Comparison of ENCODE assay signal across 21 cellular contexts in genomic region chr2:54050445-54050844, GRCh38.
A peak's percentile ranks its signal among the peaks of the same experiment; 100 is the strongest.
DNase-seq lines count a peak whose midpoint lies in the region; ATAC-seq, FAIRE-seq and TF ChIP-seq lines count a peak whose summit lies in the region.
"Had no signal": no experiment of that assay in that cellular context is flagged by ENCODE, and none has a peak within 500 bp of the region (broad histone marks: within the 10 kb centered on the region; RNA-seq: fewer than 3 reads in every experiment).

No MANE protein-coding gene starts in this region.

- CTCF ChIA-PET in A549 (lab: Yijun Ruan, JAX) (no interaction called here), IMR-90 (lab: Yijun Ruan, JAX) (no interaction called here)

- WGBS in A549 (ENCODE audit: missing lambda C conversion rate), result 93% methylated on average over 2 of the region's 2 CpGs
- no CpG with 5 or more reads among the region's 2 CpGs for WGBS in IMR-90 (ENCODE audit: extremely low coverage in 2 of 2, insufficient read length in 1 of 2), 2 experiments

- intact Hi-C loops in IMR-90 (cut with micrococcal nuclease) (no loop called here), ascending aorta (cut with DNase I) (no loop called here), vagina (cut with DNase I) (no loop called here), colonic mucosa (cut with DNase I) (no loop called here)

- no peak for FAIRE-seq in A549 (lab: Jason Lieb, UNC)
- FAIRE-seq: A204.1, D721Med, G401.6, GM12891, GM19239 had no signal

- no peak for TF ChIP-seq CTCF in A549 (IDR thresholded peaks at IDR 0.05)
- no peak for TF ChIP-seq CTCF in IMR-90 (conservative IDR thresholded peaks at IDR 0.05; ENCODE audit: low read depth, low read length)
- TF ChIP-seq CTCF in ascending aorta (IDR thresholded peaks at IDR 0.05), result no peak
- no peak for TF ChIP-seq CTCF in vagina (IDR thresholded peaks at IDR 0.05)
- no peak for TF ChIP-seq CTCF in colonic mucosa (IDR thresholded peaks at IDR 0.05)

- POLR2A ChIA-PET in A549 (lab: Yijun Ruan, JAX), result no interaction called here
- POLR2A ChIA-PET in IMR-90 (lab: Charles Lee; ENCODE audit: unreplicated experiment), result no interaction called here

- H3K27me3 ChIP-seq in IMR-90 (ENCODE audit: control insufficient read depth, insufficient read depth, low read length), result no peaks in the 10 kb centered on the region
- no peaks in the 10 kb centered on the region for H3K27me3 ChIP-seq in ascending aorta
- no peaks in the 10 kb centered on the region for H3K27me3 ChIP-seq in vagina
- no peaks in the 10 kb centered on the region for H3K27me3 ChIP-seq in colonic mucosa
- H3K27me3 ChIP-seq: BLaER1 treated with 17β-estradiol and CSF1 and Interleukin-3, amounts not matched to agents 10 nM and 100 nM had no signal

- H2BK120ac ChIP-seq in IMR-90 (ENCODE audit: low read depth, low read length), result no peak overlapping the region

- H2AK9ac ChIP-seq in IMR-90 (replicated peaks; ENCODE audit: low read depth, low read length, poor library complexity), result no peak overlapping the region

- ATAC-seq in A549 (no peak), IMR-90 (ENCODE audit: low read depth) (no peak)
- ATAC-seq: CD8-positive, alpha-beta T cell had no signal

- no peaks in the 10 kb centered on the region for H3K4me1 ChIP-seq in A549
- H3K4me1 ChIP-seq in IMR-90 (ENCODE audit: control insufficient read depth, insufficient read depth, low read length), result no peaks in the 10 kb centered on the region
- H3K4me1 ChIP-seq in ascending aorta, result peaks cover 0 to 21% of the 10 kb centered on the region in 2 donors
- H3K4me1 ChIP-seq in vagina, result peaks cover 4% of the 10 kb centered on the region
- H3K4me1 ChIP-seq in colonic mucosa, result no peaks in the 10 kb centered on the region
- H3K4me1 ChIP-seq: Caco-2 had no signal

- no peak overlapping the region for H4K91ac ChIP-seq in IMR-90 (ENCODE audit: insufficient read depth, low read depth, low read length)

- in situ Hi-C loops in IMR-90 (cut with MboI; ENCODE audit: low sequenced_read_pairs), result no loop called here

- H3K56ac ChIP-seq in IMR-90 (ENCODE audit: extremely low read depth, insufficient read depth, low read length), result no peak overlapping the region

- H4K20me1 ChIP-seq in IMR-90 (ENCODE audit: insufficient read depth, low read length), result no peaks in the 10 kb centered on the region
- H4K20me1 ChIP-seq: BLaER1 treated with 17β-estradiol and CSF1 and Interleukin-3, amounts not matched to agents 10 nM and 100 nM had no signal

- DNase-seq in A549 (ENCODE audit: low read depth in 1 of 2, low spot score in 1 of 2) (no peak), IMR-90 (no peak), ascending aorta (ENCODE audit: low spot score in 2 of 2) (no peak), vagina (ENCODE audit: extremely low spot score in 2 of 2) (no peak), colonic mucosa (no peak), NCI-H82 treated with DMSO at 0.1 percent for 48 hours (lab: John Stamatoyannopoulos, UW; ENCODE audit: unreplicated experiment) (no peak)
- DNase-seq: 8988T; AML-193; Caco-2; Calu3; CD4-positive, alpha-beta T cell; CD8-positive, alpha-beta T cell; DMS79 treated with DMSO at 0.1 percent for 48 hours; GF-D8 had no signal

- no peak for TF ChIP-seq POLR2A in A549 (IDR thresholded peaks at IDR 0.05; ENCODE audit: low read length)
- TF ChIP-seq POLR2A in IMR-90 (IDR thresholded peaks at IDR 0.05; ENCODE audit: low read depth, low read length), result no peak
- TF ChIP-seq POLR2A in vagina (IDR thresholded peaks at IDR 0.05), result no peak

- H3K4ac ChIP-seq in IMR-90 (ENCODE audit: low read depth, low read length), result no peak overlapping the region

- no TSS peak for BruUV-seq in IMR-90 (replicated peaks; lab: Mats Ljungman, UMichigan)

- H3K36me3 ChIP-seq in IMR-90 (ENCODE audit: control insufficient read depth, insufficient read depth, low read length) (peaks cover 2% of the 10 kb centered on the region; the same call in 1 of the 2 replicates), ascending aorta (peaks cover 0 to 17% of the 10 kb centered on the region in 2 donors), vagina (peaks cover 0 to 5% of the 10 kb centered on the region in 2 donors), colonic mucosa (no peaks in the 10 kb centered on the region)

- no peak overlapping the region for H4K8ac ChIP-seq in IMR-90 (ENCODE audit: low read depth in 2 of 2, low read length in 2 of 2)

- H2BK5ac ChIP-seq in IMR-90 (ENCODE audit: low read depth, low read length, poor library complexity, severe bottlenecking), result no peak overlapping the region

- H2AFZ ChIP-seq in IMR-90 (replicated peaks; ENCODE audit: low read length, poor library complexity), result no peak overlapping the region

- H4K5ac ChIP-seq in IMR-90 (ENCODE audit: low read depth, low read length), result no peak overlapping the region

- no peak overlapping the region for H3K4me3 ChIP-seq in A549
- H3K4me3 ChIP-seq in IMR-90 (ENCODE audit: insufficient read depth, low read depth, low read length), result no peak overlapping the region
- no peak overlapping the region for H3K4me3 ChIP-seq in ascending aorta
- H3K4me3 ChIP-seq in vagina, result no peak overlapping the region
- no peak overlapping the region for H3K4me3 ChIP-seq in colonic mucosa
- H3K4me3 ChIP-seq: BLaER1 treated with 17β-estradiol and CSF1 and Interleukin-3, amounts not matched to agents 10 nM and 100 nM had no signal

- no peak overlapping the region for H3K9ac ChIP-seq in IMR-90 (ENCODE audit: low read depth, low read length)
- H3K9ac ChIP-seq in colonic mucosa (ENCODE audit: low read depth in 2 of 2, low read length in 2 of 2), result no peak overlapping the region
- H3K9ac ChIP-seq: BLaER1 treated with 17β-estradiol and CSF1 and Interleukin-3, amounts not matched to agents 10 nM and 100 nM had no signal

- TF ChIP-seq EP300 in A549 (IDR thresholded peaks at IDR 0.05), result no peak

- H3K4me2 ChIP-seq in A549 (no peak overlapping the region), IMR-90 (ENCODE audit: low read depth, low read length) (no peak overlapping the region)
- H3K4me2 ChIP-seq: BLaER1 treated with 17β-estradiol and CSF1 and Interleukin-3, amounts not matched to agents 10 nM and 100 nM had no signal

- H2BK20ac ChIP-seq in IMR-90 (ENCODE audit: low read depth, low read length), result no peak overlapping the region

- H3K23ac ChIP-seq in IMR-90 (ENCODE audit: low read depth, low read length), result no peak overlapping the region

- H2BK15ac ChIP-seq in IMR-90 (ENCODE audit: low read depth, low read length), result no peak overlapping the region

- no peak for TF ChIP-seq RAD21 in A549 (conservative IDR thresholded peaks at IDR 0.05 in 1 of 2, IDR thresholded peaks at IDR 0.05 in 1 of 2)
- TF ChIP-seq RAD21 in IMR-90 (IDR thresholded peaks at IDR 0.05; ENCODE audit: low read length), result no peak

- no peak overlapping the region for H3K14ac ChIP-seq in IMR-90 (replicated peaks; ENCODE audit: low read depth, low read length)

- no peak overlapping the region for H3K27ac ChIP-seq in A549
- no peak overlapping the region for H3K27ac ChIP-seq in IMR-90 (ENCODE audit: insufficient read depth, low read length)
- peak overlapping the region; percentile 16 to 17 for H3K27ac ChIP-seq in ascending aorta
- H3K27ac ChIP-seq in vagina, result no peak overlapping the region
- H3K27ac ChIP-seq in colonic mucosa, result no peak overlapping the region
- H3K27ac ChIP-seq: BLaER1 treated with 17β-estradiol and CSF1 and Interleukin-3, amounts not matched to agents 10 nM and 100 nM; C4-2B had no signal

- H3K9me3 ChIP-seq in A549 (peaks cover 4% of the 10 kb centered on the region; the same call in 2 of the 3 replicates), IMR-90 (ENCODE audit: control insufficient read depth, insufficient read depth, low read length) (no peaks in the 10 kb centered on the region), ascending aorta (no peaks in the 10 kb centered on the region), vagina (no peaks in the 10 kb centered on the region), colonic mucosa (no peaks in the 10 kb centered on the region)

- no peak overlapping the region for H2AK5ac ChIP-seq in IMR-90 (ENCODE audit: low read depth, low read length)

- no peak overlapping the region for H3K18ac ChIP-seq in IMR-90 (ENCODE audit: low read depth, low read length)

- dilution Hi-C loops in IMR-90 (cut with HindIII; ENCODE audit: low sequenced_read_pairs, unreplicated experiment), result no loop called here

- H3K79me1 ChIP-seq in IMR-90 (ENCODE audit: low read depth in 1 of 2, low read length in 2 of 2), result no peaks in the 10 kb centered on the region

- no peaks in the 10 kb centered on the region for H3K9me1 ChIP-seq in IMR-90 (ENCODE audit: insufficient read depth, low read length)

TF ChIP-seq in A549, 52 proteins besides CTCF, POLR2A, EP300 and RAD21:
- TF ChIP-seq ZC3H11A (IDR thresholded peaks at IDR 0.05) (no peak), HOXB5 (CRISPR knock-in tag; IDR thresholded peaks at IDR 0.05) (no peak), GATA3 (IDR thresholded peaks at IDR 0.05; ENCODE audit: borderline replicate concordance) (no peak), NFE2L2 (conservative IDR thresholded peaks at IDR 0.05; ENCODE audit: low read length) (peak; percentile 34; the same call in 1 of the 2 replicates), MAFK (IDR thresholded peaks at IDR 0.05; ENCODE audit: partially characterized antibody) (peak; percentile 5), MAX (IDR thresholded peaks at IDR 0.05) (no peak)

TF ChIP-seq in IMR-90, 13 proteins besides CTCF, POLR2A, EP300 and RAD21:
- TF ChIP-seq SMC3 (IDR thresholded peaks at IDR 0.05; ENCODE audit: low read depth, low read length) (no peak), BHLHE40 (IDR thresholded peaks at IDR 0.05; ENCODE audit: low read depth, low read length) (no peak), ELK1 (IDR thresholded peaks at IDR 0.05; ENCODE audit: borderline replicate concordance, low read depth, low read length) (no peak), RCOR1 (IDR thresholded peaks at IDR 0.05; ENCODE audit: insufficient replicate concordance, low read length) (no peak), NFE2L2 (IDR thresholded peaks at IDR 0.05; ENCODE audit: low read depth, low read length) (peak; percentile 29; the same call in 1 of the 2 replicates), CEBPB (IDR thresholded peaks at IDR 0.05; ENCODE audit: low read depth, low read length) (no peak), FOS (IDR thresholded peaks at IDR 0.05; ENCODE audit: low read depth, low read length) (no peak)

Comparison
In these comparisons a context has a peak if more than half of its experiments do, and no peak if none do; other contexts are left out.
1. H3K27ac ChIP-seq: peak in ascending aorta (2 of 2); none in A549 (0 of 2), IMR-90 (single experiment), vagina (single experiment) and colonic mucosa (single experiment).